1 cellular context compared by ENCODE assay signal in the genomic region with DNA sequence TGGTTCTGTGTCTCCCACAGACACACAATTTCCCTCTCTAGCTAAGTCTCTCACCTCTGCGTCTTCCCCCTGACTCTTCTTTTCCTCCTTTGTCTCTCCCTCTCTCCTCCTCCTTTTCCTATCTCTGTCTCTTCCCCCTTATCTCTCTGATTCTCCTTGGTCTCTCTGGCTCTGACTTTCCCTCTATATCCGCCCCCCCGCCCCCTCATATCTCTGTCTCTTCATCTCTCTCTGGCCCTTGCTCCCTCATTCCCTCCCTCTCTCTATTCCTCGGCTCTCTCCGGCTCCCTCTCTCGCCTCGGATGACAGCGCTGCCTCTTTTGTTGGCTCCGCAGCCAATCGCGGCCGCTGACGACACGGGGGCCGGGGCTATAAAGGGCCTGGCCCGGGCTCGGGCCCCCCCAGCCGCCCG.
TF ChIP-seq lines count a peak whose summit lies in the region.

A gene (plus strand): TSS at position 404 of the 412 bp plus-strand sequence. CDS start 195 bp downstream, outside the sequence.

TF ChIP-seq in K562, 482 proteins besides CTCF, POLR2A, EP300 and RAD21 (continued from another document and continues in another):
- TF ChIP-seq NFRKB (IDR thresholded peaks at IDR 0.05; ENCODE audit: low read depth) (peak; percentile 67; the same call in 1 of the 2 replicates), THRAP3 (IDR thresholded peaks at IDR 0.05; ENCODE audit: borderline replicate concordance) (peak; percentile 72; the same call in 1 of the 2 replicates), GATA2 (CRISPR knock-in tag; IDR thresholded peaks at IDR 0.05) (peak; percentile 59), SIN3B (IDR thresholded peaks at IDR 0.05; ENCODE audit: low read depth) (no peak), MTA1 (IDR thresholded peaks at IDR 0.05; ENCODE audit: borderline replicate concordance) (peak; percentile 87), CBX3 (IDR thresholded peaks at IDR 0.05; ENCODE audit: borderline replicate concordance in 1 of 2, low read length in 2 of 2) (0 out of 3 replicates have a peak, but pooled peaks of 1 of the 2 experiments have one; percentile 22), EGR1 (conservative IDR thresholded peaks at IDR 0.05) (peak; percentile 95), HDAC1 (IDR thresholded peaks at IDR 0.05) (peak in 1 of 2 experiments; percentile 94; a peak in 2 of 4 replicates), TRIM24 (IDR thresholded peaks at IDR 0.05) (peak; percentile 55 to 60; a peak in 2 of 4 replicates), PHB (CRISPR knock-in tag; IDR thresholded peaks at IDR 0.05) (no peak), ARID1B (IDR thresholded peaks at IDR 0.05) (peak; percentile 88), KAT8 (IDR thresholded peaks at IDR 0.05; ENCODE audit: low read depth) (no peak), POLR2B (IDR thresholded peaks at IDR 0.05; ENCODE audit: low read depth, partially characterized antibody) (peak; percentile 75), MTA3 (IDR thresholded peaks at IDR 0.05; ENCODE audit: borderline replicate concordance) (peak; percentile 23), OTX1 (CRISPR knock-in tag; IDR thresholded peaks at IDR 0.05) (peak; percentile 97), ZEB2 (IDR thresholded peaks at IDR 0.05) (peak; percentile 76), MIER1 (IDR thresholded peaks at IDR 0.05; ENCODE audit: low read depth) (0 out of 2 replicates have a peak, but pooled peaks have one; percentile 51), SMARCC2 (IDR thresholded peaks at IDR 0.05; ENCODE audit: low read depth) (peak; percentile 62; the same call in 1 of the 2 replicates), CREBBP (IDR thresholded peaks at IDR 0.05; ENCODE audit: low read depth, low read length) (no peak), PRPF4 (IDR thresholded peaks at IDR 0.05; ENCODE audit: insufficient read depth, low read depth, low read length, poor library complexity, severe bottlenecking) (no peak), HDAC3 (IDR thresholded peaks at IDR 0.05; ENCODE audit: borderline replicate concordance, partially characterized antibody) (no peak), NR2C1 (IDR thresholded peaks at IDR 0.05) (no peak), NR2C1 (tag; IDR thresholded peaks at IDR 0.05) (no peak), NUFIP1 (IDR thresholded peaks at IDR 0.05; ENCODE audit: partially characterized antibody) (no peak), NFE2L1 (tag; IDR thresholded peaks at IDR 0.05; ENCODE audit: borderline replicate concordance, low read depth) (no peak), EWSR1 (IDR thresholded peaks at IDR 0.05; ENCODE audit: borderline replicate concordance, low read depth, partially characterized antibody) (no peak), HCFC1 (IDR thresholded peaks at IDR 0.05; ENCODE audit: low read depth, low read length) (peak; percentile 48)
- TF ChIP-seq, protein P1, sequence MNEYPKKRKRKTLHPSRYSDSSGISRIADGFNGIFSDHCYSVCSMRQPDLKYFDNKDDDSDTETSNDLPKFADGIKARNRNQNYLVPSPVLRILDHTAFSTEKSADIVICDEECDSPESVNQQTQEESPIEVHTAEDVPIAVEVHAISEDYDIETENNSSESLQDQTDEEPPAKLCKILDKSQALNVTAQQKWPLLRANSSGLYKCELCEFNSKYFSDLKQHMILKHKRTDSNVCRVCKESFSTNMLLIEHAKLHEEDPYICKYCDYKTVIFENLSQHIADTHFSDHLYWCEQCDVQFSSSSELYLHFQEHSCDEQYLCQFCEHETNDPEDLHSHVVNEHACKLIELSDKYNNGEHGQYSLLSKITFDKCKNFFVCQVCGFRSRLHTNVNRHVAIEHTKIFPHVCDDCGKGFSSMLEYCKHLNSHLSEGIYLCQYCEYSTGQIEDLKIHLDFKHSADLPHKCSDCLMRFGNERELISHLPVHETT (CRISPR knock-in tag; conservative IDR thresholded peaks at IDR 0.05 in 1 of 2, IDR thresholded peaks at IDR 0.05 in 1 of 2) = no peak
- TF ChIP-seq, protein P2, sequence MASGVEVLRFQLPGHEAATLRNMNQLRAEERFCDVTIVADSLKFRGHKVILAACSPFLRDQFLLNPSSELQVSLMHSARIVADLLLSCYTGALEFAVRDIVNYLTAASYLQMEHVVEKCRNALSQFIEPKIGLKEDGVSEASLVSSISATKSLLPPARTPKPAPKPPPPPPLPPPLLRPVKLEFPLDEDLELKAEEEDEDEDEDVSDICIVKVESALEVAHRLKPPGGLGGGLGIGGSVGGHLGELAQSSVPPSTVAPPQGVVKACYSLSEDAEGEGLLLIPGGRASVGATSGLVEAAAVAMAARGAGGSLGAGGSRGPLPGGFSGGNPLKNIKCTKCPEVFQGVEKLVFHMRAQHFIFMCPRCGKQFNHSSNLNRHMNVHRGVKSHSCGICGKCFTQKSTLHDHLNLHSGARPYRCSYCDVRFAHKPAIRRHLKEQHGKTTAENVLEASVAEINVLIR (CRISPR knock-in tag; IDR thresholded peaks at IDR 0.05) = no peak
- TF ChIP-seq, protein P3, sequence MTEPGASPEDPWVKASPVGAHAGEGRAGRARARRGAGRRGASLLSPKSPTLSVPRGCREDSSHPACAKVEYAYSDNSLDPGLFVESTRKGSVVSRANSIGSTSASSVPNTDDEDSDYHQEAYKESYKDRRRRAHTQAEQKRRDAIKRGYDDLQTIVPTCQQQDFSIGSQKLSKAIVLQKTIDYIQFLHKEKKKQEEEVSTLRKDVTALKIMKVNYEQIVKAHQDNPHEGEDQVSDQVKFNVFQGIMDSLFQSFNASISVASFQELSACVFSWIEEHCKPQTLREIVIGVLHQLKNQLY (CRISPR knock-in tag; conservative IDR thresholded peaks at IDR 0.05) = no peak
- TF ChIP-seq, protein P4, sequence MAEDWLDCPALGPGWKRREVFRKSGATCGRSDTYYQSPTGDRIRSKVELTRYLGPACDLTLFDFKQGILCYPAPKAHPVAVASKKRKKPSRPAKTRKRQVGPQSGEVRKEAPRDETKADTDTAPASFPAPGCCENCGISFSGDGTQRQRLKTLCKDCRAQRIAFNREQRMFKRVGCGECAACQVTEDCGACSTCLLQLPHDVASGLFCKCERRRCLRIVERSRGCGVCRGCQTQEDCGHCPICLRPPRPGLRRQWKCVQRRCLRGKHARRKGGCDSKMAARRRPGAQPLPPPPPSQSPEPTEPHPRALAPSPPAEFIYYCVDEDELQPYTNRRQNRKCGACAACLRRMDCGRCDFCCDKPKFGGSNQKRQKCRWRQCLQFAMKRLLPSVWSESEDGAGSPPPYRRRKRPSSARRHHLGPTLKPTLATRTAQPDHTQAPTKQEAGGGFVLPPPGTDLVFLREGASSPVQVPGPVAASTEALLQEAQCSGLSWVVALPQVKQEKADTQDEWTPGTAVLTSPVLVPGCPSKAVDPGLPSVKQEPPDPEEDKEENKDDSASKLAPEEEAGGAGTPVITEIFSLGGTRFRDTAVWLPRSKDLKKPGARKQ (CRISPR knock-in tag; IDR thresholded peaks at IDR 0.05) = no peak
- TF ChIP-seq, protein P5, sequence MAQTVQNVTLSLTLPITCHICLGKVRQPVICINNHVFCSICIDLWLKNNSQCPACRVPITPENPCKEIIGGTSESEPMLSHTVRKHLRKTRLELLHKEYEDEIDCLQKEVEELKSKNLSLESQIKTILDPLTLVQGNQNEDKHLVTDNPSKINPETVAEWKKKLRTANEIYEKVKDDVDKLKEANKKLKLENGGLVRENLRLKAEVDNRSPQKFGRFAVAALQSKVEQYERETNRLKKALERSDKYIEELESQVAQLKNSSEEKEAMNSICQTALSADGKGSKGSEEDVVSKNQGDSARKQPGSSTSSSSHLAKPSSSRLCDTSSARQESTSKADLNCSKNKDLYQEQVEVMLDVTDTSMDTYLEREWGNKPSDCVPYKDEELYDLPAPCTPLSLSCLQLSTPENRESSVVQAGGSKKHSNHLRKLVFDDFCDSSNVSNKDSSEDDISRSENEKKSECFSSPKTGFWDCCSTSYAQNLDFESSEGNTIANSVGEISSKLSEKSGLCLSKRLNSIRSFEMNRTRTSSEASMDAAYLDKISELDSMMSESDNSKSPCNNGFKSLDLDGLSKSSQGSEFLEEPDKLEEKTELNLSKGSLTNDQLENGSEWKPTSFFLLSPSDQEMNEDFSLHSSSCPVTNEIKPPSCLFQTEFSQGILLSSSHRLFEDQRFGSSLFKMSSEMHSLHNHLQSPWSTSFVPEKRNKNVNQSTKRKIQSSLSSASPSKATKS (CRISPR knock-in tag; IDR thresholded peaks at IDR 0.05) = no peak
- TF ChIP-seq, protein P6, sequence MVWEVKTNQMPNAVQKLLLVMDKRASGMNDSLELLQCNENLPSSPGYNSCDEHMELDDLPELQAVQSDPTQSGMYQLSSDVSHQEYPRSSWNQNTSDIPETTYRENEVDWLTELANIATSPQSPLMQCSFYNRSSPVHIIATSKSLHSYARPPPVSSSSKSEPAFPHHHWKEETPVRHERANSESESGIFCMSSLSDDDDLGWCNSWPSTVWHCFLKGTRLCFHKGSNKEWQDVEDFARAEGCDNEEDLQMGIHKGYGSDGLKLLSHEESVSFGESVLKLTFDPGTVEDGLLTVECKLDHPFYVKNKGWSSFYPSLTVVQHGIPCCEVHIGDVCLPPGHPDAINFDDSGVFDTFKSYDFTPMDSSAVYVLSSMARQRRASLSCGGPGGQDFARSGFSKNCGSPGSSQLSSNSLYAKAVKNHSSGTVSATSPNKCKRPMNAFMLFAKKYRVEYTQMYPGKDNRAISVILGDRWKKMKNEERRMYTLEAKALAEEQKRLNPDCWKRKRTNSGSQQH (CRISPR knock-in tag; IDR thresholded peaks at IDR 0.05) = peak; percentile 96
- TF ChIP-seq, protein P7, sequence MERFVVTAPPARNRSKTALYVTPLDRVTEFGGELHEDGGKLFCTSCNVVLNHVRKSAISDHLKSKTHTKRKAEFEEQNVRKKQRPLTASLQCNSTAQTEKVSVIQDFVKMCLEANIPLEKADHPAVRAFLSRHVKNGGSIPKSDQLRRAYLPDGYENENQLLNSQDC (CRISPR knock-in tag; IDR thresholded peaks at IDR 0.05) = no peak
- TF ChIP-seq, protein P8, sequence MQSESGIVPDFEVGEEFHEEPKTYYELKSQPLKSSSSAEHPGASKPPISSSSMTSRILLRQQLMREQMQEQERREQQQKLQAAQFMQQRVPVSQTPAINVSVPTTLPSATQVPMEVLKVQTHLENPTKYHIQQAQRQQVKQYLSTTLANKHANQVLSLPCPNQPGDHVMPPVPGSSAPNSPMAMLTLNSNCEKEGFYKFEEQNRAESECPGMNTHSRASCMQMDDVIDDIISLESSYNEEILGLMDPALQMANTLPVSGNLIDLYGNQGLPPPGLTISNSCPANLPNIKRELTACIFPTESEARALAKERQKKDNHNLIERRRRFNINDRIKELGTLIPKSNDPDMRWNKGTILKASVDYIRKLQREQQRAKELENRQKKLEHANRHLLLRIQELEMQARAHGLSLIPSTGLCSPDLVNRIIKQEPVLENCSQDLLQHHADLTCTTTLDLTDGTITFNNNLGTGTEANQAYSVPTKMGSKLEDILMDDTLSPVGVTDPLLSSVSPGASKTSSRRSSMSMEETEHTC (IDR thresholded peaks at IDR 0.05) = no peak
- TF ChIP-seq, protein P9, sequence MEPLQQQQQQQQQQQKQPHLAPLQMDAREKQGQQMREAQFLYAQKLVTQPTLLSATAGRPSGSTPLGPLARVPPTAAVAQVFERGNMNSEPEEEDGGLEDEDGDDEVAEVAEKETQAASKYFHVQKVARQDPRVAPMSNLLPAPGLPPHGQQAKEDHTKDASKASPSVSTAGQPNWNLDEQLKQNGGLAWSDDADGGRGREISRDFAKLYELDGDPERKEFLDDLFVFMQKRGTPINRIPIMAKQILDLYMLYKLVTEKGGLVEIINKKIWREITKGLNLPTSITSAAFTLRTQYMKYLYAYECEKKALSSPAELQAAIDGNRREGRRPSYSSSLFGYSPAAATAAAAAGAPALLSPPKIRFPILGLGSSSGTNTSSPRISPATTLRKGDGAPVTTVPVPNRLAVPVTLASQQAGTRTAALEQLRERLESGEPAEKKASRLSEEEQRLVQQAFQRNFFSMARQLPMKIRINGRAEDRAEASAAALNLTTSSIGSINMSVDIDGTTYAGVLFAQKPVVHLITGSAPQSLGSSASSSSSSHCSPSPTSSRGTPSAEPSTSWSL (CRISPR knock-in tag; IDR thresholded peaks at IDR 0.05; ENCODE audit: borderline replicate concordance) = no peak
- TF ChIP-seq, protein P10, sequence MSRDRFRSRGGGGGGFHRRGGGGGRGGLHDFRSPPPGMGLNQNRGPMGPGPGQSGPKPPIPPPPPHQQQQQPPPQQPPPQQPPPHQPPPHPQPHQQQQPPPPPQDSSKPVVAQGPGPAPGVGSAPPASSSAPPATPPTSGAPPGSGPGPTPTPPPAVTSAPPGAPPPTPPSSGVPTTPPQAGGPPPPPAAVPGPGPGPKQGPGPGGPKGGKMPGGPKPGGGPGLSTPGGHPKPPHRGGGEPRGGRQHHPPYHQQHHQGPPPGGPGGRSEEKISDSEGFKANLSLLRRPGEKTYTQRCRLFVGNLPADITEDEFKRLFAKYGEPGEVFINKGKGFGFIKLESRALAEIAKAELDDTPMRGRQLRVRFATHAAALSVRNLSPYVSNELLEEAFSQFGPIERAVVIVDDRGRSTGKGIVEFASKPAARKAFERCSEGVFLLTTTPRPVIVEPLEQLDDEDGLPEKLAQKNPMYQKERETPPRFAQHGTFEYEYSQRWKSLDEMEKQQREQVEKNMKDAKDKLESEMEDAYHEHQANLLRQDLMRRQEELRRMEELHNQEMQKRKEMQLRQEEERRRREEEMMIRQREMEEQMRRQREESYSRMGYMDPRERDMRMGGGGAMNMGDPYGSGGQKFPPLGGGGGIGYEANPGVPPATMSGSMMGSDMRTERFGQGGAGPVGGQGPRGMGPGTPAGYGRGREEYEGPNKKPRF (IDR thresholded peaks at IDR 0.05; ENCODE audit: low read depth, low read length) = no peak
- TF ChIP-seq, protein P11, sequence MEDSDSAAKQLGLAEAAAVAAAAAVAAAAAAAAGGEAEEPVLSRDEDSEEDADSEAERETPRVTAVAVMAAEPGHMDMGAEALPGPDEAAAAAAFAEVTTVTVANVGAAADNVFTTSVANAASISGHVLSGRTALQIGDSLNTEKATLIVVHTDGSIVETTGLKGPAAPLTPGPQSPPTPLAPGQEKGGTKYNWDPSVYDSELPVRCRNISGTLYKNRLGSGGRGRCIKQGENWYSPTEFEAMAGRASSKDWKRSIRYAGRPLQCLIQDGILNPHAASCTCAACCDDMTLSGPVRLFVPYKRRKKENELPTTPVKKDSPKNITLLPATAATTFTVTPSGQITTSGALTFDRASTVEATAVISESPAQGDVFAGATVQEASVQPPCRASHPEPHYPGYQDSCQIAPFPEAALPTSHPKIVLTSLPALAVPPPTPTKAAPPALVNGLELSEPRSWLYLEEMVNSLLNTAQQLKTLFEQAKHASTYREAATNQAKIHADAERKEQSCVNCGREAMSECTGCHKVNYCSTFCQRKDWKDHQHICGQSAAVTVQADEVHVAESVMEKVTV (CRISPR knock-in tag; IDR thresholded peaks at IDR 0.05) = peak; percentile 26; the same call in 1 of the 2 replicates
